21 cellular contexts compared by ENCODE assay signal in genomic region chr1:219806020-219806419, GRCh38.
DNase-seq lines count a peak whose midpoint lies in the region; ATAC-seq and TF ChIP-seq lines count a peak whose summit lies in the region.
"Had no signal": no experiment of that assay in that cellular context is flagged by ENCODE, and none has a peak within 500 bp of the region (broad histone marks: within the 10 kb centered on the region; RNA-seq: fewer than 3 reads in every experiment).

No MANE protein-coding gene starts in this region.

- H2AFZ ChIP-seq in neuronal stem cell (ENCODE audit: low read length): peak overlapping the region; percentile 30

- H3K27me3 ChIP-seq in neuronal stem cell (ENCODE audit: control insufficient read depth in 3 of 3, insufficient read depth in 3 of 3, low read depth in 1 of 3, low read length in 3 of 3): no peaks in the 10 kb centered on the region
- H3K27me3 ChIP-seq in brain microvascular endothelial cell (replicated peaks): no peaks in the 10 kb centered on the region

- H3K14ac ChIP-seq in neuronal stem cell (ENCODE audit: low read length): no peak overlapping the region

- H2BK15ac ChIP-seq in neuronal stem cell (ENCODE audit: low read length): no peak overlapping the region

- CTCF ChIA-PET in HEK293 (lab: Yijun Ruan, JAX): interaction anchor here (1.6 kb wide), 1 partner anchor 238 kb away, joined by 3 read pairs; no protein-coding TSS in a partner anchor

- H2BK12ac ChIP-seq in neuronal stem cell (ENCODE audit: low read length): no peak overlapping the region

- POLR2A ChIA-PET in HEK293 (lab: Yijun Ruan, JAX): no interaction called here

- no peak overlapping the region for H2AK5ac ChIP-seq in neuronal stem cell (ENCODE audit: low read depth, low read length)

- ATAC-seq in GM18868 (IDR thresholded peaks at IDR 0.05; ENCODE audit: unreplicated experiment) (peak; percentile 83), HG03342 (IDR thresholded peaks at IDR 0.05; ENCODE audit: unreplicated experiment) (peak; percentile 53)
- ATAC-seq: HepG2, K562 had no signal

- no peak overlapping the region for H4K8ac ChIP-seq in neuronal stem cell (ENCODE audit: low read depth, low read length)

- H3K9ac ChIP-seq in neuronal stem cell (ENCODE audit: low read depth, low read length, poor library complexity): no peak overlapping the region
- H3K9ac ChIP-seq: SK-N-SH had no signal

- H3K4me1 ChIP-seq in HEK293 (ENCODE audit: control insufficient read depth, insufficient read depth, low read length): no peaks in the 10 kb centered on the region
- H3K4me1 ChIP-seq in neuronal stem cell (ENCODE audit: control insufficient read depth in 2 of 2, insufficient read depth in 1 of 2, low read depth in 1 of 2, low read length in 2 of 2): peaks cover 0 to 1% of the 10 kb centered on the region in 2 donors

- in situ Hi-C loops in brain microvascular endothelial cell (cut with HindIII; ENCODE audit: low pct_ligation_motif_present, low sequenced_read_pairs): no loop called here

- H3K9me3 ChIP-seq in HEK293 (ENCODE audit: control insufficient read depth, insufficient read depth, low read depth, low read length) (no peaks in the 10 kb centered on the region), neuronal stem cell (replicated peaks in 1 of 2; ENCODE audit: control insufficient read depth in 2 of 2, insufficient read depth in 1 of 2, low read depth in 1 of 2, low read length in 2 of 2) (no peaks in the 10 kb centered on the region)
- H3K9me3 ChIP-seq: SK-N-SH had no signal

- H4K91ac ChIP-seq in neuronal stem cell (ENCODE audit: low read depth, low read length, poor library complexity): no peak overlapping the region

- TF ChIP-seq CTCF in HEK293 (tag by site-specific recombination; IDR thresholded peaks at IDR 0.05): no peak
- TF ChIP-seq CTCF in brain microvascular endothelial cell (IDR thresholded peaks at IDR 0.05; ENCODE audit: low read depth, low read length, missing control alignments): no peak

- no peak overlapping the region for H2BK120ac ChIP-seq in neuronal stem cell (ENCODE audit: low read depth, low read length)

- no peak overlapping the region for H3K4ac ChIP-seq in neuronal stem cell (ENCODE audit: low read length)

- H3K79me1 ChIP-seq in neuronal stem cell (ENCODE audit: low read depth, low read length): no peaks in the 10 kb centered on the region

- no peak overlapping the region for H3K23ac ChIP-seq in neuronal stem cell (ENCODE audit: low read depth, low read length, poor library complexity)

- no peak overlapping the region for H2BK5ac ChIP-seq in neuronal stem cell (ENCODE audit: low read length)

- H3K4me2 ChIP-seq in neuronal stem cell (ENCODE audit: insufficient read depth, low read length, poor library complexity, severe bottlenecking): no peak overlapping the region
- H3K4me2 ChIP-seq: SK-N-SH had no signal

- H3K18ac ChIP-seq in neuronal stem cell (ENCODE audit: low read length): no peak overlapping the region

- no CpG with 5 or more reads among the region's 4 CpGs for WGBS in neuronal stem cell (ENCODE audit: extremely low coverage in 2 of 2, insufficient read length in 2 of 2, insufficient replicate concordance in 1 of 2), 2 donors

- H3K27ac ChIP-seq in HEK293 (ENCODE audit: extremely low read depth, low read depth, low read length) (no peak overlapping the region), neuronal stem cell (replicated peaks; ENCODE audit: low read length) (no peak overlapping the region), brain microvascular endothelial cell (no peak overlapping the region)
- H3K27ac ChIP-seq: HL-60, RWPE1 had no signal

- no peaks in the 10 kb centered on the region for H3K36me3 ChIP-seq in HEK293 (ENCODE audit: control insufficient read depth in 2 of 2, insufficient read depth in 1 of 2, low read length in 2 of 2)
- no peaks in the 10 kb centered on the region for H3K36me3 ChIP-seq in neuronal stem cell (replicated peaks in 1 of 2; ENCODE audit: control insufficient read depth in 2 of 2, insufficient read depth in 2 of 2, low read length in 2 of 2)
- H3K36me3 ChIP-seq in brain microvascular endothelial cell (replicated peaks): no peaks in the 10 kb centered on the region

- H3K4me3 ChIP-seq in HEK293 (ENCODE audit: low read depth, low read length) (no peak overlapping the region), neuronal stem cell (ENCODE audit: low read length in 2 of 2) (no peak overlapping the region), brain microvascular endothelial cell (ENCODE audit: low read depth, low read length) (no peak overlapping the region)
- H3K4me3 ChIP-seq: K562 had no signal

- DNase-seq in neuronal stem cell (ENCODE audit: low spot score) (no peak), brain microvascular endothelial cell (no peak), epidermal melanocyte (ENCODE audit: insufficient read length, low spot score) (no peak), cerebellar nuclear complex (lab: John Stamatoyannopoulos, UW) (no peak)
- DNase-seq: CD4-positive, CD25-positive, alpha-beta regulatory T cell; COR-L47; MM.1S; NCI-H1048; NCI-H1436; NCI-H187 treated with DMSO at 0.1 percent for 48 hours; NCI-H446 treated with DMSO at 0.1 percent for 48 hours; NCI-H526 treated with DMSO at 0.1 percent for 48 hours; SHP77 treated with DMSO at 0.1 percent for 48 hours; SK-N-SH had no signal

TF ChIP-seq in HEK293, 187 proteins besides CTCF, POLR2A, EP300 and RAD21:
- TF ChIP-seq ZNF837 (tag by site-specific recombination; IDR thresholded peaks at IDR 0.05) (no peak), ZNF449 (tag by site-specific recombination; IDR thresholded peaks at IDR 0.05) (peak; percentile 39; the same call in 1 of the 2 replicates)
